8 cellular contexts compared by ENCODE assay signal in the genomic region with DNA sequence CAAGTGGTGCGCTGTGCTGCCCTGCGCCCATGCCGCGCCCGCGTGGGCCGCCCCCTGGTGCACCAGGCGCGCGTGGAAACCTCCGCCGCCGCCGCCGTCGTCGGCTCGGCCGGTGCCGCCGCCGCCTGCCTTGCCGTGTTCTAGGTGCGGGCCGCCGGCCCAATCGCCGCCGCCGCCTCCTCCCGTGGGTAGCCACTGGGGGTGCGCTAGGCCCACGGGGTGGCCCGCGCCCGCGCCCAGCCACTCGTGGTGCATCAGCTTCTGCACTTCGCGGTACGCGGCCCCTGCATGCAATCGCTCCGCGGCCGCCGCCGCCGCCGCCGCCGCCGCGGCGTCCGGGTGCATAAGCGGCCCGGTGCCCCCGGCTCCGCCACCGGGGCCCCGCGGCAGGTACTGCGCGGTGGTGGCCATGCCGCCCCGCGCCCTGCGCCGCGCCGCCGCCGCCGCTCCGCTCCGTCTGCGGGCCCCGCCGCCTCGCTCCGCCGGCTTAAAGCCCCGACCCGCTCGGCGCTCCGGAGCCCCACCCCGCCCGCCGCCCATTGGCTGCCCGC. TPM values are rescaled to one million over a fixed set of nuclear protein-coding genes. Genes with fewer than 3 reads are reported as not detected.
A peak's percentile ranks its signal among the peaks of the same experiment; 100 is the strongest.
DNase-seq lines count a peak whose midpoint lies in the region; ATAC-seq and TF ChIP-seq lines count a peak whose summit lies in the region.

POU3F1 (minus strand) TSS at position 461 of the 551 bp plus-strand sequence; CDS start at position 411, 50 bp downstream.

- H3K27me3 ChIP-seq in kidney epithelial cell (ENCODE audit: control insufficient read depth, insufficient read depth, low read length) = peaks cover 63% of the 10 kb centered on the region
- peaks cover 72% of the 10 kb centered on the region for H3K27me3 ChIP-seq in transverse colon

- H3K4me3 Mint-ChIP-seq in activated naive CD8-positive, alpha-beta T cell treated with anti-CD3 and anti-CD28 coated beads for 36 hours = peak within 1 kb of the TSS; percentile 68

- no peak for TF ChIP-seq EP300 in transverse colon (IDR thresholded peaks at IDR 0.05; ENCODE audit: low read depth)

- ATAC-seq in GM18909 (IDR thresholded peaks at IDR 0.05; ENCODE audit: poor library complexity, unreplicated experiment) (peak; percentile 12), HG03066 (IDR thresholded peaks at IDR 0.05; ENCODE audit: low read depth, unreplicated experiment) (peak; percentile 3), GM19395 (IDR thresholded peaks at IDR 0.05; ENCODE audit: unreplicated experiment) (no peak), HG03342 (IDR thresholded peaks at IDR 0.05; ENCODE audit: unreplicated experiment) (no peak)

- H3K9me3 Mint-ChIP-seq in activated naive CD8-positive, alpha-beta T cell treated with anti-CD3 and anti-CD28 coated beads for 36 hours = no peaks in the 10 kb centered on the region

- no peak for TF ChIP-seq POLR2A in transverse colon (IDR thresholded peaks at IDR 0.05)

- H3K36me3 Mint-ChIP-seq in activated naive CD8-positive, alpha-beta T cell treated with anti-CD3 and anti-CD28 coated beads for 36 hours = no peaks in the 10 kb centered on the region

- TF ChIP-seq CTCF in kidney epithelial cell (IDR thresholded peaks at IDR 0.05; ENCODE audit: insufficient read depth, low read length, poor library complexity, severe bottlenecking) = no peak
- TF ChIP-seq CTCF in transverse colon (IDR thresholded peaks at IDR 0.05) = no peak

- H3K4me1 ChIP-seq in transverse colon = peaks cover 14 to 26% (median 22%) of the 10 kb centered on the region in 4 donors

- peak within 1 kb of the TSS; percentile 29 to 68 (median 46) for H3K27ac ChIP-seq in transverse colon

- intact Hi-C loops in transverse colon (cut with DNase I; ENCODE audit: low total_unique reads) = no loop called here

- DNase-seq in activated naive CD8-positive, alpha-beta T cell treated with anti-CD3 and anti-CD28 coated beads for 36 hours = no peak
- DNase-seq in kidney epithelial cell (ENCODE audit: low read depth) (no peak), transverse colon (no peak), NCI-H446 (lab: John Stamatoyannopoulos, UW) (no peak)

- H3K9me3 ChIP-seq in transverse colon = no peaks in the 10 kb centered on the region

- H3K27ac Mint-ChIP-seq in activated naive CD8-positive, alpha-beta T cell treated with anti-CD3 and anti-CD28 coated beads for 36 hours = no peak within 1 kb of the TSS

- peaks cover 61% of the 10 kb centered on the region for H3K27me3 Mint-ChIP-seq in activated naive CD8-positive, alpha-beta T cell treated with anti-CD3 and anti-CD28 coated beads for 36 hours

- H3K4me3 ChIP-seq in kidney epithelial cell (ENCODE audit: low read depth, low read length) (peak within 1 kb of the TSS; percentile 41), transverse colon (peak within 1 kb of the TSS; percentile 27 to 66 (median 46))

- H3K36me3 ChIP-seq in kidney epithelial cell (ENCODE audit: control insufficient read depth, insufficient read depth, low read length) (no peaks in the 10 kb centered on the region), transverse colon (no peaks in the 10 kb centered on the region)

- WGBS in transverse colon (ENCODE audit: low coverage in 1 of 2), 2 donors = 2% methylated on average over 29 of the region's 92 CpGs; no CpG with 5 or more reads in 1 of the 2 donors

- in situ Hi-C loops in transverse colon (cut with MboI; ENCODE audit: low pct_ligation_motif_present in 1 of 4, low pct_unique_long_range_greater_than_20kb in 1 of 4, low sequenced_read_pairs in 3 of 4) = loop anchor here in 1 of 4 donors (25.0 kb wide), 1 partner anchor 791 kb away; no protein-coding TSS in a partner anchor

- H3K4me1 Mint-ChIP-seq in activated naive CD8-positive, alpha-beta T cell treated with anti-CD3 and anti-CD28 coated beads for 36 hours = peaks cover 2% of the 10 kb centered on the region

RNA-seq across cellular contexts. Expression of gene POU3F1, which starts in this region (rescaled TPM):
- total RNA-seq in activated naive CD8-positive, alpha-beta T cell treated with anti-CD3 and anti-CD28 coated beads for 36 hours = under 1 TPM in 1 of 2 experiments, not detected in 1; 0.10 TPM
- 0.08 TPM in 1 of 2 replicates, not detected in the other for total RNA-seq in kidney epithelial cell
- total RNA-seq in transverse colon = not detected

Comparison
In these comparisons a context has a peak if more than half of its experiments do, and no peak if none do; other contexts are left out.
1. ATAC-seq: peak in GM18909 (single experiment) and HG03066 (single experiment); none in GM19395 (single experiment) and HG03342 (single experiment).